ENCODE assay signal across 17 cellular contexts in the genomic region with DNA sequence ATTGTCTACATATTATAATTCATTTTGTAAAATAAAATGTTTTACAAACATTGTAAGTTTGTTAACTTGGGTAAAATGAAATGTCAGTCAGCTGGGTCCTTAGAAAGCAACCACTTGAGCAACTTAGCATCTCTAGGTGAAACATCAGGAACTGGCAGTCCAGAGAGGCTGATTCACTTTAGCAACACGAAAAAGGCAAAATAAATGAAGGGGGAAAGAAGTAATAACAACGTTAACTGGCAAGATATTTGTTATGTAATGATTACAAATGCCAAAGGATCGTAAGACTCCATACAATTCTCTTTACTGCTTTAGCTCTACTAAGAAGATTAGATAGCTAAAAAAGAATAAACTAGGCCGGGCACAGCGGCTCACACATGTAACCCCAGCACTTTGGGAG. TPM values are rescaled to one million over a fixed set of nuclear protein-coding genes. Genes with fewer than 3 reads are reported as not detected.
DNase-seq lines count a peak whose midpoint lies in the region; ATAC-seq and TF ChIP-seq lines count a peak whose summit lies in the region.
"Had no signal": no experiment of that assay in that cellular context is flagged by ENCODE, and none has a peak within 500 bp of the region (broad histone marks: within the 10 kb centered on the region; RNA-seq: fewer than 3 reads in every experiment).

No MANE protein-coding gene starts in this region.

- H3K27ac ChIP-seq in Panc1 (ENCODE audit: low read length) (peak overlapping the region; percentile 46; the same call in 1 of the 2 replicates), fibroblast of lung (ENCODE audit: insufficient read depth, low read length) (no peak overlapping the region), neutrophil (peak overlapping the region; percentile 96), right atrium auricular region (no peak overlapping the region), foreskin keratinocyte (no peak overlapping the region)
- H3K27ac ChIP-seq: dorsolateral prefrontal cortex, heart left ventricle had no signal

- in situ Hi-C loops in Panc1 (cut with HindIII; ENCODE audit: low pct_unique_long_range_greater_than_20kb, low sequenced_read_pairs) = no loop called here

- H3K4me3 ChIP-seq in Panc1 (ENCODE audit: low read depth in 2 of 2, low read length in 2 of 2) (no peak overlapping the region), fibroblast of lung (replicated peaks in 1 of 4; ENCODE audit: control extremely low read depth in 1 of 4, insufficient read depth in 1 of 4, low read depth in 3 of 4, low read length in 4 of 4) (no peak overlapping the region), neutrophil (ENCODE audit: low read depth in 1 of 2, low read length in 1 of 2) (peak overlapping the region; percentile 98 to 99), right atrium auricular region (no peak overlapping the region)
- H3K4me3 ChIP-seq: heart left ventricle, thoracic aorta had no signal

- peaks cover 3% of the 10 kb centered on the region for H4K20me1 ChIP-seq in fibroblast of lung (ENCODE audit: control insufficient read depth, extremely low read depth, insufficient read depth, low read length)

- intact Hi-C loops in Panc1 (cut with micrococcal nuclease; ENCODE audit: unreplicated experiment) = no loop called here

- CTCF ChIA-PET in Panc1 (lab: Charles Lee) = no interaction called here

- no peak for TF ChIP-seq CTCF in Panc1 (IDR thresholded peaks at IDR 0.05)
- TF ChIP-seq CTCF in fibroblast of lung (conservative IDR thresholded peaks at IDR 0.05 in 1 of 2, IDR thresholded peaks at IDR 0.05 in 1 of 2; ENCODE audit: low read depth in 1 of 2, low read length in 2 of 2) = no peak
- TF ChIP-seq CTCF in neutrophil (IDR thresholded peaks at IDR 0.05) = no peak
- TF ChIP-seq CTCF in right atrium auricular region (IDR thresholded peaks at IDR 0.05) = no peak
- no peak for TF ChIP-seq CTCF in foreskin keratinocyte (conservative IDR thresholded peaks at IDR 0.05)

- BruUV-seq in Panc1 (replicated peaks; lab: Mats Ljungman, UMichigan) = no TSS peak

- H2AFZ ChIP-seq in fibroblast of lung (ENCODE audit: low read length) = no peak overlapping the region

- H3K36me3 ChIP-seq in Panc1 (ENCODE audit: control insufficient read depth, insufficient read depth, low read length) (no peaks in the 10 kb centered on the region; the same call in 1 of the 2 replicates), fibroblast of lung (ENCODE audit: control insufficient read depth, insufficient read depth, low read length) (no peaks in the 10 kb centered on the region), neutrophil (no peaks in the 10 kb centered on the region), right atrium auricular region (no peaks in the 10 kb centered on the region)
- H3K36me3 ChIP-seq: heart left ventricle, thoracic aorta had no signal

- DNase-seq in EH (ENCODE audit: low read depth) (peak; percentile 27), Panc1 (ENCODE audit: low read depth, low spot score) (no peak), fibroblast of lung (ENCODE audit: low read depth in 2 of 2) (peak; percentile 29 to 84), right atrium auricular region (ENCODE audit: low spot score) (no peak), foreskin keratinocyte (no peak)
- DNase-seq: dorsolateral prefrontal cortex, heart left ventricle, Karpas-422, NCI-H1694 treated with DMSO at 0.1 percent for 48 hours, NCI-H69, SIG-M5 had no signal

- no peaks in the 10 kb centered on the region for H3K9me3 ChIP-seq in Panc1 (ENCODE audit: control insufficient read depth, insufficient read depth, low read depth, low read length)
- no peaks in the 10 kb centered on the region for H3K9me3 ChIP-seq in fibroblast of lung (ENCODE audit: control insufficient read depth, insufficient read depth, low read depth, low read length)
- H3K9me3 ChIP-seq in neutrophil = no peaks in the 10 kb centered on the region
- no peaks in the 10 kb centered on the region for H3K9me3 ChIP-seq in right atrium auricular region
- H3K9me3 ChIP-seq: heart left ventricle, thoracic aorta had no signal

- H3K79me2 ChIP-seq in fibroblast of lung (ENCODE audit: control insufficient read depth, insufficient read depth, low read length) = peaks cover 84% of the 10 kb centered on the region

- ATAC-seq in Panc1 (no peak), HG03039 (IDR thresholded peaks at IDR 0.05; ENCODE audit: unreplicated experiment) (no peak), HG03045 (IDR thresholded peaks at IDR 0.05; ENCODE audit: unreplicated experiment) (no peak), foreskin keratinocyte (no peak)
- ATAC-seq: activated naive CD4-positive, alpha-beta T cell treated with anti-CD3 and anti-CD28 coated beads, Interleukin-2, amount 50 U/mL, for 72 hours; heart left ventricle; left lobe of liver had no signal

- H3K4me1 ChIP-seq in Panc1 (ENCODE audit: control insufficient read depth, insufficient read depth, low read length) = peaks cover 51% of the 10 kb centered on the region
- no peaks in the 10 kb centered on the region for H3K4me1 ChIP-seq in fibroblast of lung (ENCODE audit: control insufficient read depth, extremely low read depth, insufficient read depth, low read length)
- peaks cover 74 to 76% of the 10 kb centered on the region in 2 experiments for H3K4me1 ChIP-seq in neutrophil (ENCODE audit: control insufficient read depth in 1 of 2, insufficient read depth in 1 of 2, low read depth in 1 of 2, low read length in 1 of 2)
- H3K4me1 ChIP-seq in right atrium auricular region = peaks cover 0 to 35% of the 10 kb centered on the region in 2 donors
- peaks cover 18% of the 10 kb centered on the region for H3K4me1 ChIP-seq in foreskin keratinocyte

- H3K4me2 ChIP-seq in fibroblast of lung (ENCODE audit: extremely low read depth, insufficient read depth, low read length) = peak overlapping the region; percentile 25

- POLR2A ChIA-PET in Panc1 (lab: Charles Lee) = interaction anchor here (0.5 kb wide), 1 partner anchor 649 kb away, joined by 4 read pairs; no protein-coding TSS in a partner anchor

- no peak overlapping the region for H3K9ac ChIP-seq in fibroblast of lung (ENCODE audit: insufficient read depth, low read length)

- H3K27me3 ChIP-seq in Panc1 (ENCODE audit: control insufficient read depth, insufficient read depth, low read length) (no peaks in the 10 kb centered on the region), fibroblast of lung (ENCODE audit: control insufficient read depth, insufficient read depth, low read length) (no peaks in the 10 kb centered on the region), neutrophil (no peaks in the 10 kb centered on the region), right atrium auricular region (no peaks in the 10 kb centered on the region), foreskin keratinocyte (no peaks in the 10 kb centered on the region)
- H3K27me3 ChIP-seq: dorsolateral prefrontal cortex, heart left ventricle had no signal

RNA-seq across cellular contexts. Expression of gene PDZD8, which starts 5.0 kb away (rescaled TPM):
- total RNA-seq in Panc1 (2021; ENCODE audit: unreplicated experiment) (44.7 TPM), fibroblast of lung (13.9 and 15.4 TPM in 2 replicates), right atrium auricular region (10 to 100 TPM; 17.7 to 29.4 TPM), foreskin keratinocyte (29.1 and 31.4 TPM in 2 replicates)
- 24.8 TPM for polyA plus RNA-seq in Panc1 (2012; ENCODE audit: insufficient read length)
- polyA plus RNA-seq in fibroblast of lung (27.2 and 34.6 TPM in 2 replicates), foreskin keratinocyte (3.0 and 4.3 TPM in 2 replicates)
- 11.9 and 16.1 TPM in 2 replicates for polyA plus RNA-seq in fibroblast of lung (2012)
- 5.4 and 9.7 TPM in 2 replicates for polyA minus RNA-seq in fibroblast of lung (ENCODE audit: low replicate concordance)

Comparison
In these comparisons a context has a peak if more than half of its experiments do, and no peak if none do; other contexts are left out.
1. DNase-seq: peak in EH (single experiment) and fibroblast of lung (2 of 2); none in Panc1 (single experiment), right atrium auricular region (single experiment) and foreskin keratinocyte (0 of 2).
2. H3K27ac ChIP-seq: peak in Panc1 (single experiment) and neutrophil (single experiment); none in fibroblast of lung (single experiment), right atrium auricular region (0 of 2) and foreskin keratinocyte (single experiment).
3. H3K4me3 ChIP-seq: peak in neutrophil (2 of 2); none in Panc1 (0 of 2), fibroblast of lung (0 of 4) and right atrium auricular region (0 of 2).